19 cellular contexts compared by ENCODE assay signal in genomic region chr6:117280922-117281321, GRCh38. TPM values are rescaled to one million over a fixed set of nuclear protein-coding genes. Genes with fewer than 3 reads are reported as not detected.
DNase-seq lines count a peak whose midpoint lies in the region; ATAC-seq and TF ChIP-seq lines count a peak whose summit lies in the region.
"Had no signal": no experiment of that assay in that cellular context is flagged by ENCODE, and none has a peak within 500 bp of the region (broad histone marks: within the 10 kb centered on the region; RNA-seq: fewer than 3 reads in every experiment).

No MANE protein-coding gene starts in this region.

- no peak overlapping the region for H2AFZ ChIP-seq in GM23338

- H3K27ac Mint-ChIP-seq in GM23338, result no peak overlapping the region
- H3K27ac Mint-ChIP-seq: activated naive CD4-positive, alpha-beta T cell treated with anti-CD3 and anti-CD28 coated beads, Interleukin-2, amount 10 ng/mL, durations not matched to agents 7 days and 5 days; CD8-positive, alpha-beta T cell; memory B cell; stimulated activated memory B cell treated with anti-CD40 and anti-IgM and Interleukin-4, amounts not matched to agents 10 μg/mL and 1 μg/mL and 100 μg/mL, for 72 hours had no signal

- TF ChIP-seq CTCF in AG09309 (IDR thresholded peaks at IDR 0.05; ENCODE audit: control insufficient read depth, insufficient read depth, low read depth, low read length, missing control alignments) (peak; percentile 42), GM23338 (conservative IDR thresholded peaks at IDR 0.05; ENCODE audit: low read depth in 2 of 2) (peak; percentile 63 to 66), fibroblast of villous mesenchyme (IDR thresholded peaks at IDR 0.05; ENCODE audit: insufficient read depth, low read depth, low read length) (peak; percentile 34)

- peaks cover 1% of the 10 kb centered on the region for H3K27me3 Mint-ChIP-seq in GM23338 (ENCODE audit: insufficient read depth, low read depth, poor library complexity)

- H3K79me2 ChIP-seq in GM23338 (replicated peaks; ENCODE audit: insufficient read depth), result no peaks in the 10 kb centered on the region

- ATAC-seq in GM23338 (peak; percentile 64), GM21576 (IDR thresholded peaks at IDR 0.05; ENCODE audit: unreplicated experiment) (no peak), GM19395 (IDR thresholded peaks at IDR 0.05; ENCODE audit: unreplicated experiment) (no peak)
- ATAC-seq: CD8-positive, alpha-beta T cell; heart left ventricle; stimulated activated memory B cell treated with anti-CD40 and anti-IgM and Interleukin-4, amounts not matched to agents 10 μg/mL and 1 μg/mL and 100 μg/mL, for 72 hours had no signal

- no peaks in the 10 kb centered on the region for H4K20me1 ChIP-seq in GM23338 (replicated peaks; ENCODE audit: insufficient read depth)

- no peak overlapping the region for H3K27ac ChIP-seq in GM23338 (ENCODE audit: low read depth)
- H3K27ac ChIP-seq: heart left ventricle, ovary had no signal

- H3K36me3 ChIP-seq in GM23338 (ENCODE audit: insufficient read depth), result no peaks in the 10 kb centered on the region
- H3K36me3 ChIP-seq: heart left ventricle, ovary had no signal

- no peaks in the 10 kb centered on the region for H3K9me2 ChIP-seq in GM23338 (ENCODE audit: insufficient read depth)

- H3K36me3 Mint-ChIP-seq in GM23338 (ENCODE audit: low read depth), result no peaks in the 10 kb centered on the region
- H3K36me3 Mint-ChIP-seq: activated naive CD4-positive, alpha-beta T cell treated with anti-CD3 and anti-CD28 coated beads, Interleukin-2, amount 10 ng/mL, durations not matched to agents 7 days and 5 days; CD8-positive, alpha-beta T cell; memory B cell; stimulated activated memory B cell treated with anti-CD40 and anti-IgM and Interleukin-4, amounts not matched to agents 10 μg/mL and 1 μg/mL and 100 μg/mL, for 72 hours had no signal

- no peaks in the 10 kb centered on the region for H3K9me3 Mint-ChIP-seq in GM23338
- H3K9me3 Mint-ChIP-seq: activated naive CD4-positive, alpha-beta T cell treated with anti-CD3 and anti-CD28 coated beads, Interleukin-2, amount 10 ng/mL, durations not matched to agents 7 days and 5 days; CD8-positive, alpha-beta T cell; memory B cell; stimulated activated memory B cell treated with anti-CD40 and anti-IgM and Interleukin-4, amounts not matched to agents 10 μg/mL and 1 μg/mL and 100 μg/mL, for 72 hours had no signal

- H3K4me1 Mint-ChIP-seq in GM23338, result no peaks in the 10 kb centered on the region
- H3K4me1 Mint-ChIP-seq: activated naive CD4-positive, alpha-beta T cell treated with anti-CD3 and anti-CD28 coated beads, Interleukin-2, amount 10 ng/mL, durations not matched to agents 7 days and 5 days; memory B cell; stimulated activated memory B cell treated with anti-CD40 and anti-IgM and Interleukin-4, amounts not matched to agents 10 μg/mL and 1 μg/mL and 100 μg/mL, for 72 hours had no signal

- H3K27me3 ChIP-seq in GM23338 (ENCODE audit: insufficient read depth), result no peaks in the 10 kb centered on the region
- H3K27me3 ChIP-seq: ovary had no signal

- no peak overlapping the region for H3K4me2 ChIP-seq in GM23338

- DNase-seq in AG09309 (ENCODE audit: low read depth), result no peak
- peak; percentile 54 for DNase-seq in GM23338 (ENCODE audit: low spot score)
- DNase-seq in RKO (ENCODE audit: low spot score), result peak; percentile 2
- DNase-seq in fibroblast of villous mesenchyme (ENCODE audit: low read depth), result no peak
- no peak for DNase-seq in NCI-H1105 (lab: John Stamatoyannopoulos, UW)
- DNase-seq in activated CD4-positive, CD25-positive, alpha-beta regulatory T cell (lab: John Stamatoyannopoulos, UW), result no peak
- DNase-seq: activated CD8-positive, alpha-beta memory T cell treated with anti-CD3 and anti-CD28 coated beads for 24 hours; activated naive CD4-positive, alpha-beta T cell treated with anti-CD3 and anti-CD28 coated beads, Interleukin-2, amount 10 ng/mL, durations not matched to agents 7 days and 5 days; CD8-positive, alpha-beta T cell; heart left ventricle; NCI-H1105 treated with DMSO at 0.1 percent for 48 hours; NCI-H774; ovary had no signal

- no peaks in the 10 kb centered on the region for H3K4me1 ChIP-seq in GM23338 (ENCODE audit: insufficient read depth)
- H3K4me1 ChIP-seq: heart left ventricle had no signal

- no peak overlapping the region for H3K4me3 ChIP-seq in AG09309 (ENCODE audit: control insufficient read depth, low read depth, low read length)
- H3K4me3 ChIP-seq in GM23338, result no peak overlapping the region
- no peak overlapping the region for H3K4me3 ChIP-seq in fibroblast of villous mesenchyme (ENCODE audit: low read depth, low read length)
- H3K4me3 ChIP-seq: heart left ventricle, ovary had no signal

- H3K4me3 Mint-ChIP-seq in GM23338, result no peak overlapping the region
- H3K4me3 Mint-ChIP-seq: activated naive CD4-positive, alpha-beta T cell treated with anti-CD3 and anti-CD28 coated beads, Interleukin-2, amount 10 ng/mL, durations not matched to agents 7 days and 5 days; CD8-positive, alpha-beta T cell; memory B cell; stimulated activated memory B cell treated with anti-CD40 and anti-IgM and Interleukin-4, amounts not matched to agents 10 μg/mL and 1 μg/mL and 100 μg/mL, for 72 hours had no signal

- H3F3A ChIP-seq in GM23338 (replicated peaks; ENCODE audit: low read depth), result no peaks in the 10 kb centered on the region

TF ChIP-seq in GM23338, 12 proteins besides CTCF, POLR2A, EP300 and RAD21 (continues in another document):
- no peak for TF ChIP-seq POLR2AphosphoS5 (IDR thresholded peaks at IDR 0.05; ENCODE audit: low read depth)
- TF ChIP-seq, protein P1, sequence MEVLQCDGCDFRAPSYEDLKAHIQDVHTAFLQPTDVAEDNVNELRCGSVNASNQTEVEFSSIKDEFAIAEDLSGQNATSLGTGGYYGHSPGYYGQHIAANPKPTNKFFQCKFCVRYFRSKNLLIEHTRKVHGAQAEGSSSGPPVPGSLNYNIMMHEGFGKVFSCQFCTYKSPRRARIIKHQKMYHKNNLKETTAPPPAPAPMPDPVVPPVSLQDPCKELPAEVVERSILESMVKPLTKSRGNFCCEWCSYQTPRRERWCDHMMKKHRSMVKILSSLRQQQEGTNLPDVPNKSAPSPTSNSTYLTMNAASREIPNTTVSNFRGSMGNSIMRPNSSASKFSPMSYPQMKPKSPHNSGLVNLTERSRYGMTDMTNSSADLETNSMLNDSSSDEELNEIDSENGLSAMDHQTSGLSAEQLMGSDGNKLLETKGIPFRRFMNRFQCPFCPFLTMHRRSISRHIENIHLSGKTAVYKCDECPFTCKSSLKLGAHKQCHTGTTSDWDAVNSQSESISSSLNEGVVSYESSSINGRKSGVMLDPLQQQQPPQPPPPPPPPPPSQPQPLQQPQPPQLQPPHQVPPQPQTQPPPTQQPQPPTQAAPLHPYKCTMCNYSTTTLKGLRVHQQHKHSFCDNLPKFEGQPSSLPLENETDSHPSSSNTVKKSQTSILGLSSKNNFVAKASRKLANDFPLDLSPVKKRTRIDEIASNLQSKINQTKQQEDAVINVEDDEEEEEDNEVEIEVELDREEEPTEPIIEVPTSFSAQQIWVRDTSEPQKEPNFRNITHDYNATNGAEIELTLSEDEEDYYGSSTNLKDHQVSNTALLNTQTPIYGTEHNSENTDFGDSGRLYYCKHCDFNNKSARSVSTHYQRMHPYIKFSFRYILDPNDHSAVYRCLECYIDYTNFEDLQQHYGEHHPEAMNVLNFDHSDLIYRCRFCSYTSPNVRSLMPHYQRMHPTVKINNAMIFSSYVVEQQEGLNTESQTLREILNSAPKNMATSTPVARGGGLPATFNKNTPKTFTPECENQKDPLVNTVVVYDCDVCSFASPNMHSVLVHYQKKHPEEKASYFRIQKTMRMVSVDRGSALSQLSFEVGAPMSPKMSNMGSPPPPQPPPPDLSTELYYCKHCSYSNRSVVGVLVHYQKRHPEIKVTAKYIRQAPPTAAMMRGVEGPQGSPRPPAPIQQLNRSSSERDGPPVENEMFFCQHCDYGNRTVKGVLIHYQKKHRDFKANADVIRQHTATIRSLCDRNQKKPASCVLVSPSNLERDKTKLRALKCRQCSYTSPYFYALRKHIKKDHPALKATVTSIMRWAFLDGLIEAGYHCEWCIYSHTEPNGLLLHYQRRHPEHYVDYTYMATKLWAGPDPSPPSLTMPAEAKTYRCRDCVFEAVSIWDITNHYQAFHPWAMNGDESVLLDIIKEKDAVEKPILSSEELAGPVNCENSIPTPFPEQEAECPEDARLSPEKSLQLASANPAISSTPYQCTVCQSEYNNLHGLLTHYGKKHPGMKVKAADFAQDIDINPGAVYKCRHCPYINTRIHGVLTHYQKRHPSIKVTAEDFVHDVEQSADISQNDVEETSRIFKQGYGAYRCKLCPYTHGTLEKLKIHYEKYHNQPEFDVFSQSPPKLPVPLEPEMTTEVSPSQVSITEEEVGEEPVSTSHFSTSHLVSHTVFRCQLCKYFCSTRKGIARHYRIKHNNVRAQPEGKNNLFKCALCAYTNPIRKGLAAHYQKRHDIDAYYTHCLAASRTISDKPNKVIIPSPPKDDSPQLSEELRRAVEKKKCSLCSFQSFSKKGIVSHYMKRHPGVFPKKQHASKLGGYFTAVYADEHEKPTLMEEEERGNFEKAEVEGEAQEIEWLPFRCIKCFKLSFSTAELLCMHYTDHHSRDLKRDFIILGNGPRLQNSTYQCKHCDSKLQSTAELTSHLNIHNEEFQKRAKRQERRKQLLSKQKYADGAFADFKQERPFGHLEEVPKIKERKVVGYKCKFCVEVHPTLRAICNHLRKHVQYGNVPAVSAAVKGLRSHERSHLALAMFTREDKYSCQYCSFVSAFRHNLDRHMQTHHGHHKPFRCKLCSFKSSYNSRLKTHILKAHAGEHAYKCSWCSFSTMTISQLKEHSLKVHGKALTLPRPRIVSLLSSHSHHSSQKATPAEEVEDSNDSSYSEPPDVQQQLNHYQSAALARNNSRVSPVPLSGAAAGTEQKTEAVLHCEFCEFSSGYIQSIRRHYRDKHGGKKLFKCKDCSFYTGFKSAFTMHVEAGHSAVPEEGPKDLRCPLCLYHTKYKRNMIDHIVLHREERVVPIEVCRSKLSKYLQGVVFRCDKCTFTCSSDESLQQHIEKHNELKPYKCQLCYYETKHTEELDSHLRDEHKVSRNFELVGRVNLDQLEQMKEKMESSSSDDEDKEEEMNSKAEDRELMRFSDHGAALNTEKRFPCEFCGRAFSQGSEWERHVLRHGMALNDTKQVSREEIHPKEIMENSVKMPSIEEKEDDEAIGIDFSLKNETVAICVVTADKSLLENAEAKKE (CRISPR knock-in tag; IDR thresholded peaks at IDR 0.05), result no peak
- TF ChIP-seq ZNF114 (CRISPR knock-in tag; IDR thresholded peaks at IDR 0.05), result no peak
- no peak for TF ChIP-seq JUNB (IDR thresholded peaks at IDR 0.05; ENCODE audit: unreplicated experiment)
- no peak for TF ChIP-seq STAT1 (IDR thresholded peaks at IDR 0.05; ENCODE audit: unreplicated experiment)

RNA-seq across cellular contexts. Expression of gene VGLL2, which starts 15.6 kb away (rescaled TPM):
- 0.12 TPM in 1 of 2 replicates, not detected in the other for total RNA-seq in GM23338 (2014; rRNA removed; shearing (Covaris generic))
- not detected in 2 replicates for polyA plus RNA-seq in GM23338 (2016; fragmentation: Nextera tagmentation; extraction: Ambion mirVana)
- not detected in 2 replicates for total RNA-seq in fibroblast of villous mesenchyme
- total RNA-seq: CD8-positive, alpha-beta T cell; dermis microvascular lymphatic vessel endothelial cell; T-helper 2 cell treated with Interferon-gamma antibody and Interleukin-4, amounts not matched to agents 100 ng/mL and 5 ng/mL, for 36 hours had no signal
- polyA plus RNA-seq: ovary had no signal

Comparison
In these comparisons a context has a peak if more than half of its experiments do, and no peak if none do; other contexts are left out.
1. DNase-seq: peak in GM23338 (single experiment) and RKO (single experiment); none in AG09309 (single experiment), fibroblast of villous mesenchyme (single experiment), NCI-H1105 (single experiment) and activated CD4-positive, CD25-positive, alpha-beta regulatory T cell (0 of 4).
2. Peak in every context shown above with its lines, with median percentiles within 50 percentile points of each other: CTCF ChIP-seq.